In the genomic region with DNA sequence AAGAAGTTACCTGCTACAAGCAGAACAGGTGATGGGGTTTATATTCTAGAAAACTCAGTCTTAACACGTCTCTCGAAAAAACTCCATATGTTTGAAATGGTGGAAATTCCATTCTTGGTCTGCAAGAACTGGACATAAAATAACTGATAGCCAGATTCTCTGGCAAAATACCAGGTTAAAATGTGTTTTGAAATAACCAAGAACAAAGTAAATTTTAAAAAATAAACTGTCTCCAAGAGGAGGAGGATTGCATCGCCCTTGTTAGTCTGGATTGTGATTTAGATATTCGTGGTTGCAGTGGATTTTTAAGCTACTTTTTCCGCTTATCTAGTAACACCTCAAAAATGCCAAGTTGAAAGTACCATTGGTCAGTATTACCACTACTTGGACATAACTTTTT, we compare ENCODE assay signal across 19 cellular contexts. TPM values are rescaled to one million over a fixed set of nuclear protein-coding genes. Genes with fewer than 3 reads are reported as not detected.
DNase-seq lines count a peak whose midpoint lies in the region; ATAC-seq and TF ChIP-seq lines count a peak whose summit lies in the region.
"Had no signal": no experiment of that assay in that cellular context is flagged by ENCODE, and none has a peak within 500 bp of the region (broad histone marks: within the 10 kb centered on the region; RNA-seq: fewer than 3 reads in every experiment).

No MANE protein-coding gene starts in this region.

- H3K27me3 ChIP-seq in prostate gland (replicated peaks; ENCODE audit: insufficient read depth) (no peaks in the 10 kb centered on the region), A673 (replicated peaks; ENCODE audit: insufficient read depth, low read depth, low read length, poor library complexity) (no peaks in the 10 kb centered on the region), tibial nerve (no peaks in the 10 kb centered on the region)

- H3K9me3 ChIP-seq in SK-N-MC (ENCODE audit: low read depth, low read length) (no peaks in the 10 kb centered on the region), prostate gland (no peaks in the 10 kb centered on the region), A673 (ENCODE audit: low read depth, low read length, poor library complexity, severe bottlenecking) (no peaks in the 10 kb centered on the region), tibial nerve (no peaks in the 10 kb centered on the region)

- H3K27me3 Mint-ChIP-seq in central memory CD8-positive, alpha-beta T cell, result no peaks in the 10 kb centered on the region
- H3K27me3 Mint-ChIP-seq: B cell; CD4-positive, alpha-beta T cell had no signal

- TF ChIP-seq POLR2A in prostate gland (IDR thresholded peaks at IDR 0.05) (no peak), tibial nerve (IDR thresholded peaks at IDR 0.05) (no peak)

- H3K36me3 ChIP-seq in SK-N-MC (ENCODE audit: insufficient read depth, low read length) (peaks cover 61% of the 10 kb centered on the region), prostate gland (no peaks in the 10 kb centered on the region), A673 (ENCODE audit: insufficient read depth, low read length, poor library complexity, severe bottlenecking) (peaks cover 50% of the 10 kb centered on the region), tibial nerve (peaks cover 0 to 45% (median 0%) of the 10 kb centered on the region in 3 donors)

- H3K4me1 ChIP-seq in prostate gland (replicated peaks) (no peaks in the 10 kb centered on the region), A673 (ENCODE audit: insufficient read depth, low read length, poor library complexity, severe bottlenecking) (peaks cover 5% of the 10 kb centered on the region), tibial nerve (no peaks in the 10 kb centered on the region)

- peaks cover 22% of the 10 kb centered on the region for H3K36me3 Mint-ChIP-seq in central memory CD8-positive, alpha-beta T cell (ENCODE audit: insufficient read depth)

- no peak for TF ChIP-seq EP300 in tibial nerve (IDR thresholded peaks at IDR 0.05)

- H3K27ac ChIP-seq in SK-N-MC (peak overlapping the region; percentile 61; the same call in 1 of the 2 replicates), prostate gland (no peak overlapping the region), A673 (ENCODE audit: low read depth, low read length, poor library complexity, severe bottlenecking) (no peak overlapping the region), tibial nerve (no peak overlapping the region)

- H3K4me1 Mint-ChIP-seq in central memory CD8-positive, alpha-beta T cell, result no peaks in the 10 kb centered on the region
- H3K4me1 Mint-ChIP-seq: B cell had no signal

- TF ChIP-seq CTCF in AG10803 (conservative IDR thresholded peaks at IDR 0.05; ENCODE audit: low read length), result no peak
- TF ChIP-seq CTCF in fibroblast of villous mesenchyme (IDR thresholded peaks at IDR 0.05; ENCODE audit: insufficient read depth, low read depth, low read length), result no peak
- TF ChIP-seq CTCF in prostate gland (IDR thresholded peaks at IDR 0.05), result no peak
- no peak for TF ChIP-seq CTCF in A673 (conservative IDR thresholded peaks at IDR 0.05; ENCODE audit: low read depth, low read length)
- TF ChIP-seq CTCF in tibial nerve (IDR thresholded peaks at IDR 0.05), result no peak

- no peak for ATAC-seq in central memory CD8-positive, alpha-beta T cell (replicated peaks; ENCODE audit: extremely low read depth, poor library complexity, severe bottlenecking)

- DNase-seq in AG10803 (ENCODE audit: low read depth), result peak; percentile 51
- no peak for DNase-seq in SK-N-MC (ENCODE audit: low read depth, low spot score)
- no peak for DNase-seq in central memory CD8-positive, alpha-beta T cell (ENCODE audit: low spot score in 2 of 2)
- peak; percentile 40 for DNase-seq in fibroblast of villous mesenchyme (ENCODE audit: low read depth)
- no peak for DNase-seq in prostate gland (ENCODE audit: low spot score)
- no peak for DNase-seq in A673 (ENCODE audit: low spot score)
- DNase-seq in tibial nerve (ENCODE audit: low spot score in 2 of 2), result no peak
- DNase-seq: Calu3; CD4-positive, alpha-beta T cell; DMS53; KG1; NCI-H1417 treated with DMSO at 0.1 percent for 48 hours; NCI-H1930; NCI-H2171 treated with DMSO at 0.1 percent for 48 hours; NCI-H446 treated with DMSO at 0.1 percent for 48 hours; OCI-M1; RPMI8226; SIG-M5 had no signal

- H3K4me3 ChIP-seq in AG10803 (ENCODE audit: low read length) (no peak overlapping the region), SK-N-MC (no peak overlapping the region), fibroblast of villous mesenchyme (ENCODE audit: low read depth, low read length) (no peak overlapping the region), prostate gland (no peak overlapping the region), A673 (ENCODE audit: low read depth, low read length, poor library complexity, severe bottlenecking) (no peak overlapping the region), tibial nerve (no peak overlapping the region)

- WGBS in prostate gland, result 87% methylated on average over 5 of the region's 5 CpGs
- 89 to 93% methylated on average over 5 of the region's 5 CpGs for WGBS in tibial nerve, 2 donors

- POLR2A ChIA-PET in A673 (lab: Charles Lee; ENCODE audit: low non-redundant PET), result no interaction called here

- H3K9me3 Mint-ChIP-seq in central memory CD8-positive, alpha-beta T cell, result no peaks in the 10 kb centered on the region
- H3K9me3 Mint-ChIP-seq: CD4-positive, alpha-beta T cell had no signal

- BruUV-seq in A673 (replicated peaks; lab: Mats Ljungman, UMichigan), result no TSS peak

- no peak overlapping the region for H3K4me3 Mint-ChIP-seq in central memory CD8-positive, alpha-beta T cell
- H3K4me3 Mint-ChIP-seq: B cell; CD4-positive, alpha-beta T cell had no signal

- CTCF ChIA-PET in A673 (lab: Charles Lee), result no interaction called here

- intact Hi-C loops in prostate gland (cut with DNase I), result no loop called here
- intact Hi-C loops in A673 (cut with micrococcal nuclease; ENCODE audit: unreplicated experiment), result no loop called here

- peak overlapping the region; percentile 10 for H3K27ac Mint-ChIP-seq in central memory CD8-positive, alpha-beta T cell (ENCODE audit: low read depth)
- H3K27ac Mint-ChIP-seq: B cell; CD4-positive, alpha-beta T cell had no signal

- no peak overlapping the region for H3K9ac ChIP-seq in SK-N-MC (ENCODE audit: insufficient read length)

RNA-seq across cellular contexts. Expression of gene CENPU, which starts 40.8 kb away (rescaled TPM):
- total RNA-seq in fibroblast of villous mesenchyme (14.2 and 16.8 TPM in 2 replicates), prostate gland (10 to 100 TPM in 1 of 2 donors, 1 to 10 TPM in 1; 2.6 to 15.5 TPM), A673 (2021) (87.3 and 97.2 TPM in 2 replicates), tibial nerve (1 to 10 TPM; 1.0 to 3.0 (median 1.8) TPM)

RNA-seq across cellular contexts. Expression of gene PRIMPOL, which starts 43.5 kb away (rescaled TPM):
- total RNA-seq in fibroblast of villous mesenchyme (10.6 and 19.9 TPM in 2 replicates), prostate gland (10 to 100 TPM; 14.3 to 28.6 TPM), A673 (2021) (25.7 and 28.4 TPM in 2 replicates), tibial nerve (10 to 100 TPM; 14.7 to 36.7 (median 21.4) TPM)

RNA-seq across cellular contexts. Expression of gene CASP3, which starts 43.8 kb away (rescaled TPM):
- total RNA-seq in fibroblast of villous mesenchyme (35.4 and 110 TPM in 2 replicates), prostate gland (10 to 100 TPM; 13.3 to 13.8 TPM), A673 (2021) (52.6 and 65.5 TPM in 2 replicates), tibial nerve (10 to 100 TPM in 1 of 4 donors, 1 to 10 TPM in 3; 7.6 to 17.7 (median 9.7) TPM)

Comparison
In these comparisons a context has a peak if more than half of its experiments do, and no peak if none do; other contexts are left out.
1. DNase-seq: peak in AG10803 (single experiment) and fibroblast of villous mesenchyme (single experiment); none in SK-N-MC (single experiment), central memory CD8-positive, alpha-beta T cell (0 of 2), prostate gland (single experiment), A673 (single experiment) and tibial nerve (0 of 2).